30 cellular contexts compared by ENCODE assay signal in the genomic region with DNA sequence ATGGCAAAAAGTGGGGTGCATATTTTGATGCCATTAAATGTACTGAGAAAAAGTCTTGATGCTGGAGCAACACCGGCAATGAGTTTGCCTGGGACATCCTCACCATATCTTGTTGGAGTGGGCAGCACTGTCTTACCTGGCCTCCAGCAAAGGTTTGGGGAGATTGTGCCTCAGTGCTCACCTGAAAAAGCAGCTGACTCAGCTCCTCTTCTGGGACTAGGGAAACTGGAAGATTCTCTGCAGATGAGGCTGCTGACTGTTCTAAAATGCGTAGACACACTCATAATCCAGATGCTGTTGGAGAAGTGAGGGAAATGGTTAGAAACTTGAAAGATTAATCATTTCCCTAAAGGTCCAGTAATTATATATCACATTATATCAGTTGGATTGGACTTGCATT.
"Had no signal": no experiment of that assay in that cellular context is flagged by ENCODE, and none has a peak within 500 bp of the region (broad histone marks: within the 10 kb centered on the region; RNA-seq: fewer than 3 reads in every experiment).

No MANE protein-coding gene starts in this region.

- H3K9ac ChIP-seq: parathyroid adenoma had no signal

- H3K4me3 ChIP-seq: ovary, psoas muscle, skin epidermis, smooth muscle cell, spleen, stomach, thoracic aorta, thyroid gland, tibial nerve, upper lobe of left lung, vagina had no signal

- H3K36me3 ChIP-seq: neutrophil, ovary, spleen, stomach, thoracic aorta, thyroid gland, tibial nerve, upper lobe of left lung, vagina had no signal

- H2AFZ ChIP-seq: parathyroid adenoma had no signal

- H3K4me3 Mint-ChIP-seq: naive thymus-derived CD4-positive, alpha-beta T cell; natural killer cell; nephron; stimulated activated effector memory CD8-positive, alpha-beta T cell treated with anti-CD3 and anti-CD28 coated beads, Interleukin-12 subunit alpha, Interleukin-12 subunit beta, amount 100 ng/mL, for 72 hours; stimulated activated naive B cell treated with anti-CD40 and anti-IgM and Interleukin-4, amounts not matched to agents 10 μg/mL and 1 μg/mL and 100 μg/mL, for 72 hours; stimulated activated naive CD8-positive, alpha-beta T cell treated with anti-CD3 and anti-CD28 coated beads, Interleukin-15, Interleukin-2, amounts not matched to agents 100 ng/mL and 50 ng/mL, for 24 hours had no signal

- ATAC-seq: naive thymus-derived CD4-positive, alpha-beta T cell; natural killer cell; psoas muscle; right cardiac atrium; sciatic nerve; stimulated activated effector memory CD8-positive, alpha-beta T cell treated with anti-CD3 and anti-CD28 coated beads, Interleukin-12 subunit alpha, Interleukin-12 subunit beta, amount 100 ng/mL, for 72 hours; stimulated activated naive B cell treated with anti-CD40 and anti-IgM and Interleukin-4, amounts not matched to agents 10 μg/mL and 1 μg/mL and 100 μg/mL, for 72 hours had no signal

- H3K36me3 Mint-ChIP-seq: natural killer cell; stimulated activated effector memory CD8-positive, alpha-beta T cell treated with anti-CD3 and anti-CD28 coated beads, Interleukin-12 subunit alpha, Interleukin-12 subunit beta, amount 100 ng/mL, for 72 hours; stimulated activated naive B cell treated with anti-CD40 and anti-IgM and Interleukin-4, amounts not matched to agents 10 μg/mL and 1 μg/mL and 100 μg/mL, for 72 hours had no signal

- H3K4me2 ChIP-seq: smooth muscle cell had no signal

- H3K79me2 ChIP-seq: parathyroid adenoma had no signal

- DNase-seq: naive thymus-derived CD4-positive, alpha-beta T cell; natural killer cell; nucleus accumbens; ovary; posterior cingulate gyrus; psoas muscle; right cardiac atrium; spleen; stimulated activated CD4-positive, alpha-beta T cell treated with anti-CD3 and anti-CD28 coated beads, Interleukin-12 subunit alpha, Interleukin-12 subunit beta, amount 100 ng/mL, for 4 hours; stimulated activated CD4-positive, alpha-beta T cell treated with anti-CD3 and anti-CD28 coated beads, Interleukin-1b, Interleukin-23, amount 100 ng/mL, for 48 hours; stimulated activated CD4-positive, alpha-beta T cell treated with anti-CD3 and anti-CD28 coated beads, Interleukin-4, amount 100 ng/mL, for 1 hour; stimulated activated naive B cell treated with anti-CD40 and anti-IgM and Interleukin-4, amounts not matched to agents 10 μg/mL and 1 μg/mL and 100 μg/mL, for 72 hours; stimulated activated naive CD4-positive, alpha-beta T cell treated with Interleukin-2 at 50 U/mL for 16 hours; stomach; thyroid gland; trophoblast cell; upper lobe of left lung had no signal

- H3K9me3 ChIP-seq: neutrophil, ovary, psoas muscle, thoracic aorta, thyroid gland, vagina had no signal

- H3K27ac Mint-ChIP-seq: naive thymus-derived CD4-positive, alpha-beta T cell; natural killer cell; nephron; progenitor cell of endocrine pancreas; stimulated activated effector memory CD8-positive, alpha-beta T cell treated with anti-CD3 and anti-CD28 coated beads, Interleukin-12 subunit alpha, Interleukin-12 subunit beta, amount 100 ng/mL, for 72 hours; stimulated activated naive B cell treated with anti-CD40 and anti-IgM and Interleukin-4, amounts not matched to agents 10 μg/mL and 1 μg/mL and 100 μg/mL, for 72 hours; stimulated activated naive CD8-positive, alpha-beta T cell treated with anti-CD3 and anti-CD28 coated beads, Interleukin-15, Interleukin-2, amounts not matched to agents 100 ng/mL and 50 ng/mL, for 24 hours had no signal

- H3K27me3 ChIP-seq: neutrophil, ovary, spleen, stomach, thyroid gland, tibial nerve, upper lobe of left lung, vagina had no signal

- H3K4me1 ChIP-seq: parathyroid adenoma, psoas muscle, spleen, stomach, thyroid gland, tibial nerve, upper lobe of left lung, vagina had no signal

- H3K4me1 Mint-ChIP-seq: naive thymus-derived CD4-positive, alpha-beta T cell; natural killer cell; nephron; stimulated activated effector memory CD8-positive, alpha-beta T cell treated with anti-CD3 and anti-CD28 coated beads, Interleukin-12 subunit alpha, Interleukin-12 subunit beta, amount 100 ng/mL, for 72 hours; stimulated activated naive B cell treated with anti-CD40 and anti-IgM and Interleukin-4, amounts not matched to agents 10 μg/mL and 1 μg/mL and 100 μg/mL, for 72 hours had no signal

- H3K27me3 Mint-ChIP-seq: naive thymus-derived CD4-positive, alpha-beta T cell; progenitor cell of endocrine pancreas; stimulated activated naive B cell treated with anti-CD40 and anti-IgM and Interleukin-4, amounts not matched to agents 10 μg/mL and 1 μg/mL and 100 μg/mL, for 72 hours; stimulated activated naive CD8-positive, alpha-beta T cell treated with anti-CD3 and anti-CD28 coated beads, Interleukin-15, Interleukin-2, amounts not matched to agents 100 ng/mL and 50 ng/mL, for 24 hours had no signal

- FAIRE-seq: urothelium cell line had no signal

- H3K27ac ChIP-seq: neutrophil, ovary, parathyroid adenoma, psoas muscle, skin epidermis, spleen, stomach, thoracic aorta, thyroid gland, tibial nerve, upper lobe of left lung, vagina had no signal
